1 cellular context compared by ENCODE assay signal in the genomic region with DNA sequence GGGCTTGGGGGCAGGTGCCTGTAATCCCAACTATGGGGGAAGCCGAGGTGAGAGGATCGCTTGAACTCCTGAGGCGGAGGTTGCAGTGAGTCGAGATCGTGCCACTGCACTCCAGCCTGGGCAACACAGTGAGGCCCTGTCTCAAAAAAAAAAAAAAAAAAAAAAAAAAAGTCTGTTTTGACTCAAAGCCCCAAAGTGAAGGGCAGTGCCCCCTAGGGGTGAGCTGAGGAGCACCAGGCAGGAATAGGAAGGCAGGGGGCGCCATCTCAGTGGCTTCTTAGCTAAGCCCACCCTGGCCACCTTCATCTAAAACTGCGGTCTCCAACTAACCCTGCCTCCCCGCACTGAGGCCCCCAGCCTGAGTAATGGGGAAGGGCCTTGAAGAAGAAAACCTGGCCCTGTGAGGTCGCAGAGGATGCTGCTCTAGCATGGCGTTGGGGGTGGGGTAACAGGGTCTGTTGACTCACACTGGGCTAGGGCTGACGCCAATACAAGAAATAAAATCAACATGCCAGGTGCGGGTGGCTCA.
A peak's percentile ranks its signal among the peaks of the same experiment; 100 is the strongest.
TF ChIP-seq lines count a peak whose summit lies in the region.

No MANE protein-coding gene starts in this region.

TF ChIP-seq in H1, 55 proteins besides CTCF, POLR2A, EP300 and RAD21:
- TF ChIP-seq CHD2 (IDR thresholded peaks at IDR 0.05; ENCODE audit: low read length) = 0 out of 2 replicates have a peak, but pooled peaks have one; percentile 31
- TF ChIP-seq SP1 (IDR thresholded peaks at IDR 0.05; ENCODE audit: low read depth, low read length) = 0 out of 2 replicates have a peak, but pooled peaks have one; percentile 14
- TF ChIP-seq KDM1A (IDR thresholded peaks at IDR 0.05; ENCODE audit: borderline replicate concordance, low read length) = no peak
- TF ChIP-seq, protein P1, sequence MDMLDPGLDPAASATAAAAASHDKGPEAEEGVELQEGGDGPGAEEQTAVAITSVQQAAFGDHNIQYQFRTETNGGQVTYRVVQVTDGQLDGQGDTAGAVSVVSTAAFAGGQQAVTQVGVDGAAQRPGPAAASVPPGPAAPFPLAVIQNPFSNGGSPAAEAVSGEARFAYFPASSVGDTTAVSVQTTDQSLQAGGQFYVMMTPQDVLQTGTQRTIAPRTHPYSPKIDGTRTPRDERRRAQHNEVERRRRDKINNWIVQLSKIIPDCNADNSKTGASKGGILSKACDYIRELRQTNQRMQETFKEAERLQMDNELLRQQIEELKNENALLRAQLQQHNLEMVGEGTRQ (IDR thresholded peaks at IDR 0.05; ENCODE audit: low read length) = no peak; the same call in 1 of the 2 replicates
- no peak for TF ChIP-seq CBX5 (IDR thresholded peaks at IDR 0.05; ENCODE audit: low read depth, low read length)
- TF ChIP-seq CREB1 (IDR thresholded peaks at IDR 0.05) = peak; percentile 35; the same call in 1 of the 2 replicates
- TF ChIP-seq YY1 (IDR thresholded peaks at IDR 0.05; ENCODE audit: low read depth, low read length) = peak; percentile 47; the same call in 1 of the 2 replicates
- peak; percentile 9 for TF ChIP-seq NANOG (IDR thresholded peaks at IDR 0.05; ENCODE audit: insufficient read depth, low read depth, low read length, poor library complexity, severe bottlenecking)
- TF ChIP-seq, protein P2, sequence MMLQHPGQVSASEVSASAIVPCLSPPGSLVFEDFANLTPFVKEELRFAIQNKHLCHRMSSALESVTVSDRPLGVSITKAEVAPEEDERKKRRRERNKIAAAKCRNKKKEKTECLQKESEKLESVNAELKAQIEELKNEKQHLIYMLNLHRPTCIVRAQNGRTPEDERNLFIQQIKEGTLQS (IDR thresholded peaks at IDR 0.05; ENCODE audit: insufficient read depth, low read depth, low read length) = peak; percentile 75
- 0 out of 2 replicates have a peak, but pooled peaks have one; percentile 27 for TF ChIP-seq TBP (IDR thresholded peaks at IDR 0.05; ENCODE audit: low read depth, low read length)
- peak; percentile 10 for TF ChIP-seq TAF7 (optimal IDR thresholded peaks at IDR 0.05; ENCODE audit: borderline replicate concordance, low read depth, low read length)
- TF ChIP-seq ASH2L (IDR thresholded peaks at IDR 0.05; ENCODE audit: low read length) = peak; percentile 60
- TF ChIP-seq SIN3A (conservative IDR thresholded peaks at IDR 0.05 in 1 of 2, IDR thresholded peaks at IDR 0.05 in 1 of 2; ENCODE audit: low read depth in 1 of 2, low read length in 2 of 2) = peak; percentile 32 to 63; a peak in 2 of 4 replicates
